ENCODE assay signal across 17 cellular contexts in genomic region chr10:31197886-31198285, GRCh38.
"Had no signal": no experiment of that assay in that cellular context is flagged by ENCODE, and none has a peak within 500 bp of the region (broad histone marks: within the 10 kb centered on the region; RNA-seq: fewer than 3 reads in every experiment).

No MANE protein-coding gene starts in this region.

- H3K27me3 ChIP-seq: colonic mucosa, transverse colon had no signal

- ATAC-seq: activated CD8-positive, alpha-beta memory T cell treated with anti-CD3 and anti-CD28 coated beads, Interleukin-2, amount 10 ng/mL, durations not matched to agents 7 days and 5 days; activated T-cell treated with anti-CD3 and anti-CD28 coated beads, Interleukin-2, amount 50 U/mL, for 4 hours; left colon; naive thymus-derived CD4-positive, alpha-beta T cell; stimulated activated effector memory CD8-positive, alpha-beta T cell treated with anti-CD3 and anti-CD28 coated beads, Interleukin-12 subunit alpha, Interleukin-12 subunit beta, amount 100 ng/mL, for 72 hours had no signal

- H3K36me3 ChIP-seq: colonic mucosa, transverse colon had no signal

- H2AFZ ChIP-seq: parathyroid adenoma had no signal

- H3K4me3 ChIP-seq: colonic mucosa, transverse colon had no signal

- H3K36me3 Mint-ChIP-seq: activated CD8-positive, alpha-beta memory T cell treated with anti-CD3 and anti-CD28 coated beads, Interleukin-2, amount 10 ng/mL, durations not matched to agents 7 days and 5 days; activated naive CD8-positive, alpha-beta T cell treated with anti-CD3 and anti-CD28 coated beads, Interleukin-2, amount 10 ng/mL, durations not matched to agents 7 days and 5 days; immature natural killer cell; stimulated activated effector memory CD8-positive, alpha-beta T cell treated with anti-CD3 and anti-CD28 coated beads, Interleukin-12 subunit alpha, Interleukin-12 subunit beta, amount 100 ng/mL, for 72 hours had no signal

- DNase-seq: activated CD4-positive, alpha-beta T cell treated with anti-CD3 and anti-CD28 coated beads for 1 hour; activated CD4-positive, alpha-beta T cell treated with anti-CD3 and anti-CD28 coated beads, Interleukin-2, amount 50 U/mL, for 48 hours; activated CD8-positive, alpha-beta memory T cell treated with anti-CD3 and anti-CD28 coated beads, Interleukin-2, amount 10 ng/mL, durations not matched to agents 7 days and 5 days; activated gamma-delta T cell treated with Interleukin-2 at 50 U/mL for 16 hours; activated naive CD8-positive, alpha-beta T cell treated with anti-CD3 and anti-CD28 coated beads, Interleukin-2, amount 10 ng/mL, durations not matched to agents 7 days and 5 days; activated T-cell treated with anti-CD3 and anti-CD28 coated beads, Interleukin-2, amount 50 U/mL, for 4 hours; aorta; colonic mucosa; glutamatergic neuron; immature natural killer cell; left colon; naive thymus-derived CD4-positive, alpha-beta T cell; small intestine; T-helper 9 cell; transverse colon had no signal

- H3K9me3 ChIP-seq: colonic mucosa, transverse colon had no signal

- H3K4me3 Mint-ChIP-seq: activated CD8-positive, alpha-beta memory T cell treated with anti-CD3 and anti-CD28 coated beads, Interleukin-2, amount 10 ng/mL, durations not matched to agents 7 days and 5 days; activated naive CD8-positive, alpha-beta T cell treated with anti-CD3 and anti-CD28 coated beads, Interleukin-2, amount 10 ng/mL, durations not matched to agents 7 days and 5 days; activated T-cell treated with anti-CD3 and anti-CD28 coated beads, Interleukin-2, amount 50 U/mL, for 4 hours; immature natural killer cell; naive thymus-derived CD4-positive, alpha-beta T cell; stimulated activated effector memory CD8-positive, alpha-beta T cell treated with anti-CD3 and anti-CD28 coated beads, Interleukin-12 subunit alpha, Interleukin-12 subunit beta, amount 100 ng/mL, for 72 hours had no signal

- H3K4me1 Mint-ChIP-seq: activated CD8-positive, alpha-beta memory T cell treated with anti-CD3 and anti-CD28 coated beads, Interleukin-2, amount 10 ng/mL, durations not matched to agents 7 days and 5 days; activated naive CD8-positive, alpha-beta T cell treated with anti-CD3 and anti-CD28 coated beads, Interleukin-2, amount 10 ng/mL, durations not matched to agents 7 days and 5 days; immature natural killer cell; stimulated activated effector memory CD8-positive, alpha-beta T cell treated with anti-CD3 and anti-CD28 coated beads, Interleukin-12 subunit alpha, Interleukin-12 subunit beta, amount 100 ng/mL, for 72 hours had no signal

- H3K27ac ChIP-seq: colonic mucosa, parathyroid adenoma, transverse colon had no signal

- H3K27me3 Mint-ChIP-seq: activated CD8-positive, alpha-beta memory T cell treated with anti-CD3 and anti-CD28 coated beads, Interleukin-2, amount 10 ng/mL, durations not matched to agents 7 days and 5 days had no signal

- H3K27ac Mint-ChIP-seq: activated CD8-positive, alpha-beta memory T cell treated with anti-CD3 and anti-CD28 coated beads, Interleukin-2, amount 10 ng/mL, durations not matched to agents 7 days and 5 days; activated naive CD8-positive, alpha-beta T cell treated with anti-CD3 and anti-CD28 coated beads, Interleukin-2, amount 10 ng/mL, durations not matched to agents 7 days and 5 days; immature natural killer cell; naive thymus-derived CD4-positive, alpha-beta T cell; stimulated activated effector memory CD8-positive, alpha-beta T cell treated with anti-CD3 and anti-CD28 coated beads, Interleukin-12 subunit alpha, Interleukin-12 subunit beta, amount 100 ng/mL, for 72 hours had no signal

- H3K4me1 ChIP-seq: colonic mucosa, parathyroid adenoma, transverse colon had no signal

- H3K9me3 Mint-ChIP-seq: activated naive CD8-positive, alpha-beta T cell treated with anti-CD3 and anti-CD28 coated beads, Interleukin-2, amount 10 ng/mL, durations not matched to agents 7 days and 5 days; activated T-cell treated with anti-CD3 and anti-CD28 coated beads, Interleukin-2, amount 50 U/mL, for 4 hours; immature natural killer cell; naive thymus-derived CD4-positive, alpha-beta T cell; stimulated activated effector memory CD8-positive, alpha-beta T cell treated with anti-CD3 and anti-CD28 coated beads, Interleukin-12 subunit alpha, Interleukin-12 subunit beta, amount 100 ng/mL, for 72 hours had no signal

- H3K79me2 ChIP-seq: parathyroid adenoma had no signal
